ENCODE assay signal across 13 cellular contexts in the genomic region with DNA sequence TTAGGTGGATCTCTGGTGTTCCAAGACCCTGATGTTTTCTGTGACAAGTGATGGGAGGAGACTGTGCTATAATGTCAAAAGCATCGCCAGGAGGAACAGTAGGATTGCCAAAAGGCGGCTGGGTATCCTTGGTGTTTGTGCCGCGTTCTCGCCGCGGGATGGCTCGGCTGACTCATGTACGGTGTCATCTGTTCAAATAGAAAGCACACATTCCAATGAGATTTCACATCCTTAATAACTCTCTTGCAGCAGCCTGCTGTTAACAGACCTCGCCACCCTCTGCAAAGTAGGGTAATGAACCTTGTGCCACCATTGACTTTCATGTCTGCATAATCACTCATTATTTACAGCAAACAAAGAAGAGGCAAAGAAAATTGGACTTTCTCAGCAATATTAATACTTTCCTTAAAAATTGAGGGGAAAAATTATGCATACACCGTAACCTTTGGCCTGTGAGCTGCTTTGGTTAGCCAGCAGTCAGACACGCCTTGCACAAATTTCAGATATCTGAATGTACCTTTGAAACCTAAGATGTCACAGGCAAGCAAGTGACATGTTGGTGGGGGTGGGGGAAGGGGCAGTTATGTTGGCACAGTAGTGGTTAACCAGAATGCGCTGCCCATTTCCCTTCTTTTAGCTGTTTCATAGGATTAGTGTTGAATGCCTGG.
DNase-seq lines count a peak whose midpoint lies in the region; ATAC-seq and TF ChIP-seq lines count a peak whose summit lies in the region.
"Had no signal": no experiment of that assay in that cellular context is flagged by ENCODE, and none has a peak within 500 bp of the region (broad histone marks: within the 10 kb centered on the region; RNA-seq: fewer than 3 reads in every experiment).

No MANE protein-coding gene starts in this region.

- intact Hi-C loops in prostate gland (cut with DNase I) (no loop called here), transverse colon (cut with DNase I; ENCODE audit: low total_unique reads) (no loop called here)

- in situ Hi-C loops in Caki2 (cut with HindIII; ENCODE audit: low pct_unique_long_range_greater_than_20kb, low sequenced_read_pairs) (no loop called here), transverse colon (cut with MboI; ENCODE audit: low pct_ligation_motif_present in 1 of 4, low pct_unique_long_range_greater_than_20kb in 1 of 4, low sequenced_read_pairs in 3 of 4) (no loop called here)

- DNase-seq in Caki2 (ENCODE audit: low read depth) = peak; percentile 71
- DNase-seq in LoVo (ENCODE audit: low spot score) = peak; percentile 56
- DNase-seq in amniotic stem cell (lab: John Stamatoyannopoulos, UW) = peak; percentile 26
- peak; percentile 84 for DNase-seq in kidney glomerular epithelial cell (lab: John Stamatoyannopoulos, UW)
- DNase-seq in prostate gland (ENCODE audit: low spot score) = no peak
- DNase-seq in transverse colon = no peak
- no peak for DNase-seq in SIG-M5 treated with dmso at 0.1 percent for 504 hours (lab: John Stamatoyannopoulos, UW; ENCODE audit: unreplicated experiment)
- DNase-seq: activated T-cell treated with anti-CD3 and anti-CD28 coated beads, Interleukin-2, amount 50 U/mL, for 1 hour; effector memory CD4-positive, alpha-beta T cell; NCI-H2029 treated with DMSO at 0.1 percent for 48 hours; stimulated activated CD4-positive, alpha-beta T cell treated with anti-CD3 and anti-CD28 coated beads, Interleukin-4, amount 100 ng/mL, for 4 hours had no signal

- no peaks in the 10 kb centered on the region for H3K36me3 ChIP-seq in prostate gland
- no peaks in the 10 kb centered on the region for H3K36me3 ChIP-seq in transverse colon
- H3K36me3 ChIP-seq: tibial nerve had no signal

- H3K9me3 ChIP-seq in prostate gland (no peaks in the 10 kb centered on the region), transverse colon (no peaks in the 10 kb centered on the region)
- H3K9me3 ChIP-seq: tibial nerve had no signal

- ATAC-seq in HG03521 (IDR thresholded peaks at IDR 0.05; ENCODE audit: unreplicated experiment) = no peak

- H3K4me3 ChIP-seq in prostate gland = no peak overlapping the region
- no peak overlapping the region for H3K4me3 ChIP-seq in transverse colon
- H3K4me3 ChIP-seq: tibial nerve had no signal

- H3K27me3 ChIP-seq in prostate gland (replicated peaks; ENCODE audit: insufficient read depth) (no peaks in the 10 kb centered on the region), transverse colon (no peaks in the 10 kb centered on the region)
- H3K27me3 ChIP-seq: tibial nerve had no signal

- no peak overlapping the region for H3K27ac ChIP-seq in prostate gland
- no peak overlapping the region for H3K27ac ChIP-seq in transverse colon
- H3K27ac ChIP-seq: tibial nerve had no signal

- H3K4me1 ChIP-seq in prostate gland (replicated peaks) (no peaks in the 10 kb centered on the region), transverse colon (no peaks in the 10 kb centered on the region)
- H3K4me1 ChIP-seq: tibial nerve had no signal

- no peak for TF ChIP-seq EP300 in transverse colon (IDR thresholded peaks at IDR 0.05; ENCODE audit: low read depth)

- 90% methylated on average over 13 of the region's 13 CpGs for WGBS in prostate gland
- 78 to 87% methylated on average over 4 to 13 of the region's 13 CpGs for WGBS in transverse colon (ENCODE audit: low coverage in 1 of 2), 2 donors

- no peak for TF ChIP-seq CTCF in prostate gland (IDR thresholded peaks at IDR 0.05)
- no peak for TF ChIP-seq CTCF in transverse colon (IDR thresholded peaks at IDR 0.05)

- TF ChIP-seq POLR2A in prostate gland (IDR thresholded peaks at IDR 0.05) = no peak
- no peak for TF ChIP-seq POLR2A in transverse colon (IDR thresholded peaks at IDR 0.05)

Comparison
In these comparisons a context has a peak if more than half of its experiments do, and no peak if none do; other contexts are left out.
1. DNase-seq: peak in Caki2 (single experiment), LoVo (single experiment), amniotic stem cell (single experiment) and kidney glomerular epithelial cell (single experiment); none in prostate gland (single experiment), transverse colon (single experiment) and SIG-M5 treated with dmso at 0.1 percent for 504 hours (single experiment).